15 cellular contexts compared by ENCODE assay signal in genomic region chr1:109255673-109256072, GRCh38. TPM values are rescaled to one million over a fixed set of nuclear protein-coding genes. Genes with fewer than 3 reads are reported as not detected.
DNase-seq lines count a peak whose midpoint lies in the region; ATAC-seq and TF ChIP-seq lines count a peak whose summit lies in the region.
"Had no signal": no experiment of that assay in that cellular context is flagged by ENCODE, and none has a peak within 500 bp of the region (broad histone marks: within the 10 kb centered on the region; RNA-seq: fewer than 3 reads in every experiment).

No MANE protein-coding gene starts in this region.

- H3K27ac ChIP-seq in BLaER1: peak overlapping the region; percentile 93
- peak overlapping the region; percentile 94 for H3K27ac ChIP-seq in cingulate gyrus (ENCODE audit: low read depth, low read length)
- H3K27ac ChIP-seq in neural cell (ENCODE audit: low read length): peak overlapping the region; percentile 70
- H3K27ac ChIP-seq in upper lobe of left lung: no peak overlapping the region
- no peak overlapping the region for H3K27ac ChIP-seq in CD4-positive, alpha-beta memory T cell (ENCODE audit: low read depth, low read length)

- peak overlapping the region; percentile 84 for H3K9ac ChIP-seq in BLaER1
- peak overlapping the region; percentile 76 for H3K9ac ChIP-seq in neural cell (ENCODE audit: low read length)

- ATAC-seq in upper lobe of left lung (ENCODE audit: low FRiP score in 2 of 2) (no peak), HG03342 (IDR thresholded peaks at IDR 0.05; ENCODE audit: unreplicated experiment) (no peak)

- peak overlapping the region; percentile 66 for H2AFZ ChIP-seq in neural cell (ENCODE audit: low read depth, low read length)

- TF ChIP-seq RAD21 in neural cell (conservative IDR thresholded peaks at IDR 0.05): no peak

- H3K36me3 Mint-ChIP-seq in CD4-positive, alpha-beta memory T cell: no peaks in the 10 kb centered on the region
- H3K36me3 Mint-ChIP-seq: activated naive CD8-positive, alpha-beta T cell had no signal

- peak overlapping the region in 1 of 7 donors; percentile 20 for H3K27ac Mint-ChIP-seq in CD4-positive, alpha-beta memory T cell
- H3K27ac Mint-ChIP-seq: activated naive CD8-positive, alpha-beta T cell had no signal

- intact Hi-C loops in CD4-positive, alpha-beta memory T cell (cut with micrococcal nuclease): no loop called here

- 89 to 97% methylated on average over 5 of the region's 5 CpGs for WGBS in upper lobe of left lung, 2 donors

- peaks cover 0 to 3% (median 0%) of the 10 kb centered on the region in 8 donors for H3K9me3 Mint-ChIP-seq in CD4-positive, alpha-beta memory T cell

- H3K27me3 ChIP-seq in BLaER1 (no peaks in the 10 kb centered on the region), neural cell (ENCODE audit: insufficient read depth, low read depth, low read length) (no peaks in the 10 kb centered on the region), upper lobe of left lung (no peaks in the 10 kb centered on the region)
- H3K27me3 ChIP-seq in CD4-positive, alpha-beta memory T cell (ENCODE audit: insufficient read depth, low read length): no peaks in the 10 kb centered on the region

- H3K4me1 Mint-ChIP-seq in CD4-positive, alpha-beta memory T cell: peaks cover 3 to 13% (median 9%) of the 10 kb centered on the region in 4 donors

- no peaks in the 10 kb centered on the region for H3K9me2 ChIP-seq in neural cell (ENCODE audit: insufficient read depth, low read length)

- peaks cover 58% of the 10 kb centered on the region for H3K79me2 ChIP-seq in neural cell (replicated peaks; ENCODE audit: insufficient read depth, low read length)

- CTCF ChIA-PET in CD4-positive, alpha-beta memory T cell (lab: Charles Lee; ENCODE audit: partially characterized antibody): no interaction called here

- DNase-seq in NCI-H524 treated with DMSO at 0.1 percent for 48 hours (lab: John Stamatoyannopoulos, UW) (peak; percentile 76), upper lobe of left lung (no peak), GOT3 (lab: John Stamatoyannopoulos, UW) (no peak)
- no peak for DNase-seq in CD4-positive, alpha-beta memory T cell
- DNase-seq: activated CD4-positive, alpha-beta T cell treated with anti-CD3 and anti-CD28 coated beads for 48 hours; HCEC 1CT; MM.1S had no signal

- 0 out of 2 replicates have a peak, but pooled peaks cover 5% of the 10 kb centered on the region for H4K20me1 ChIP-seq in BLaER1
- no peaks in the 10 kb centered on the region for H4K20me1 ChIP-seq in neural cell (ENCODE audit: insufficient read depth)

- H3K4me2 ChIP-seq in BLaER1 (peak overlapping the region; percentile 99), neural cell (ENCODE audit: low read length) (peak overlapping the region; percentile 97)

- no peak for TF ChIP-seq EP300 in neural cell (conservative IDR thresholded peaks at IDR 0.05; ENCODE audit: poor library complexity, severe bottlenecking)
- no peak for TF ChIP-seq EP300 in upper lobe of left lung (IDR thresholded peaks at IDR 0.05)

- H3K4me3 Mint-ChIP-seq in CD4-positive, alpha-beta memory T cell: no peak overlapping the region
- H3K4me3 Mint-ChIP-seq: activated naive CD8-positive, alpha-beta T cell had no signal

- H3K4me1 ChIP-seq in BLaER1 (peaks cover 44% of the 10 kb centered on the region), upper lobe of left lung (peaks cover 9 to 20% (median 16%) of the 10 kb centered on the region in 4 donors)
- H3K4me1 ChIP-seq in CD4-positive, alpha-beta memory T cell (ENCODE audit: insufficient read depth, low read length): peaks cover 7% of the 10 kb centered on the region

- no peak for TF ChIP-seq CTCF in neural cell (IDR thresholded peaks at IDR 0.05; ENCODE audit: poor library complexity, severe bottlenecking)
- TF ChIP-seq CTCF in upper lobe of left lung (IDR thresholded peaks at IDR 0.05): no peak

- H3K9me3 ChIP-seq in BLaER1 (no peaks in the 10 kb centered on the region), neural cell (ENCODE audit: low read length) (no peaks in the 10 kb centered on the region), upper lobe of left lung (no peaks in the 10 kb centered on the region)
- no peaks in the 10 kb centered on the region for H3K9me3 ChIP-seq in CD4-positive, alpha-beta memory T cell (ENCODE audit: control insufficient read depth in 1 of 2, low read length in 2 of 2)

- POLR2A ChIA-PET in CD4-positive, alpha-beta memory T cell (lab: Charles Lee; ENCODE audit: partially characterized antibody): no interaction called here

- H3K4me3 ChIP-seq in BLaER1 (no peak overlapping the region), neural cell (ENCODE audit: low read length) (peak overlapping the region; percentile 75), upper lobe of left lung (no peak overlapping the region)
- H3K4me3 ChIP-seq in CD4-positive, alpha-beta memory T cell (ENCODE audit: low read length in 2 of 2): no peak overlapping the region

- H3K27me3 Mint-ChIP-seq in CD4-positive, alpha-beta memory T cell: peaks cover 0 to 2% of the 10 kb centered on the region in 2 donors
- H3K27me3 Mint-ChIP-seq: activated naive CD8-positive, alpha-beta T cell had no signal

- TF ChIP-seq POLR2A in upper lobe of left lung (IDR thresholded peaks at IDR 0.05): no peak

- H3F3A ChIP-seq in neural cell (ENCODE audit: insufficient read depth, low read length, poor library complexity, severe bottlenecking): no peaks in the 10 kb centered on the region

- peaks cover 42% of the 10 kb centered on the region for H3K36me3 ChIP-seq in BLaER1
- H3K36me3 ChIP-seq in neural cell (ENCODE audit: insufficient read depth, low read length): peaks cover 12% of the 10 kb centered on the region
- H3K36me3 ChIP-seq in upper lobe of left lung: no peaks in the 10 kb centered on the region
- H3K36me3 ChIP-seq in CD4-positive, alpha-beta memory T cell (ENCODE audit: insufficient read depth, low read length): no peaks in the 10 kb centered on the region

TF ChIP-seq in neural cell, 6 proteins besides CTCF, POLR2A, EP300 and RAD21:
- TF ChIP-seq REST (IDR thresholded peaks at IDR 0.05; ENCODE audit: borderline replicate concordance) (no peak), SMC3 (conservative IDR thresholded peaks at IDR 0.05; ENCODE audit: poor library complexity) (no peak), TAF1 (IDR thresholded peaks at IDR 0.05; ENCODE audit: low read depth) (no peak), EZH2 (IDR thresholded peaks at IDR 0.05; ENCODE audit: borderline replicate concordance, insufficient read depth, low read length, poor library complexity, severe bottlenecking) (no peak), MXI1 (conservative IDR thresholded peaks at IDR 0.05; ENCODE audit: poor library complexity, severe bottlenecking) (no peak), POLR2AphosphoS5 (IDR thresholded peaks at IDR 0.05) (no peak)

RNA-seq across cellular contexts. Expression of gene CELSR2, which starts 6.3 kb away (rescaled TPM):
- 7.9 and 9.5 TPM in 2 replicates for polyA plus RNA-seq in neural cell
- 54.3 and 59.2 TPM in 2 replicates for polyA minus RNA-seq in neural cell
- total RNA-seq in upper lobe of left lung: 10 to 100 TPM in 2 of 6 donors, 1 to 10 TPM in 4; 5.9 to 27.2 (median 8.8) TPM
- 1 to 10 TPM; 2.6 to 3.1 TPM for total RNA-seq in CD4-positive, alpha-beta memory T cell
- under 1 TPM in 1 of 2 donors, not detected in 1; 0.52 TPM for polyA plus RNA-seq in CD4-positive, alpha-beta memory T cell

RNA-seq across cellular contexts. Expression of gene PSRC1, which starts 27.3 kb away (rescaled TPM):
- polyA plus RNA-seq in neural cell: 5.4 and 7.9 TPM in 2 replicates
- 3.0 and 3.4 TPM in 2 replicates for polyA minus RNA-seq in neural cell
- 10 to 100 TPM in 2 of 6 donors, 1 to 10 TPM in 4; 1.5 to 16.8 (median 4.9) TPM for total RNA-seq in upper lobe of left lung
- total RNA-seq in CD4-positive, alpha-beta memory T cell: under 1 TPM; 0.17 to 0.28 TPM
- under 1 TPM; 0.18 to 0.31 TPM for polyA plus RNA-seq in CD4-positive, alpha-beta memory T cell

RNA-seq across cellular contexts. Expression of gene SARS1, which starts 42.0 kb away (rescaled TPM):
- polyA plus RNA-seq in neural cell: 274 and 281 TPM in 2 replicates
- polyA minus RNA-seq in neural cell: 188 and 201 TPM in 2 replicates
- total RNA-seq in upper lobe of left lung: 100 to 1,000 TPM; 126 to 212 (median 160) TPM
- 100 to 1,000 TPM; 178 to 190 TPM for total RNA-seq in CD4-positive, alpha-beta memory T cell
- polyA plus RNA-seq in CD4-positive, alpha-beta memory T cell: 100 to 1,000 TPM; 153 to 199 TPM

RNA-seq across cellular contexts. Expression of gene MYBPHL, which starts 51.1 kb away (rescaled TPM):
- polyA plus RNA-seq in neural cell: 0.78 and 1.6 TPM in 2 replicates
- polyA minus RNA-seq in neural cell: 0.73 and 0.93 TPM in 2 replicates
- total RNA-seq in upper lobe of left lung: 1 to 10 TPM in 5 of 6 donors, not detected in 1; 1.8 to 8.6 (median 3.1) TPM
- total RNA-seq in CD4-positive, alpha-beta memory T cell: not detected
- polyA plus RNA-seq in CD4-positive, alpha-beta memory T cell: not detected
- total RNA-seq: frontal cortex, osteocyte had no signal
- polyA plus RNA-seq: AG04450 had no signal

Comparison
In these comparisons a context has a peak if more than half of its experiments do, and no peak if none do; other contexts are left out.
1. H3K27ac ChIP-seq: peak in BLaER1 (single experiment), cingulate gyrus (single experiment) and neural cell (single experiment); none in upper lobe of left lung (0 of 4) and CD4-positive, alpha-beta memory T cell (single experiment).